In the genomic region with DNA sequence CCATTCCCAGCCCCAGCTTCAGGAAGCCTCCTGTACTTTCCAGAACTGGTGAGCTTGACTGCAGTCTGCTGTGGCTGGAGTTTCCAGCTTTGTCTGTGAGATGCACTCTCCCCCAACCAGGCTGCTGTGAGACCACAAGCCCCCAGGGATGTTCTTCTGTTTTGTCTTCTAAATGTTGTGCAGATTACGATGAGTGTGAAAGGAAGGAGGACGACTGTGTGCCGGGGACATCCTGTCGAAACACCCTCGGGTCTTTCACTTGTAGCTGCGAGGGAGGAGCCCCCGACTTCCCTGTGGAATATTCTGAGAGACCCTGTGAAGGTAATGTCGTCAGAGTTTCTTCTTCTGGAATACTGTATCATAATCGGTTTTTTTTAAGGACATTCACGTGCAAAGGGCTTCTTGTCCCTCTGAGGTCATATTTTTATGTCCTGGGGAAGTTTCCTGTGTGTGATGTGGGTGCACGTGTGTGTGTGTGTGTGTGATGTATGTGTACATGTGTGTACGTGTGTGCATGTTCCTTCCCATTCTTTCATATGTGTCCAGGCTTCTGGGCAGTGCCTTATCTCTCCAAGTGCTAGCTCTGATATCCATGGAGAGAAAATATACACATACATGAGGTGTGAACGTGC, we compare ENCODE assay signal across 1 cellular context.
TF ChIP-seq lines count a peak whose summit lies in the region.

No MANE protein-coding gene starts in this region.

TF ChIP-seq in IMR-90, 13 proteins besides CTCF, POLR2A, EP300 and RAD21 (continued from another document):
- TF ChIP-seq, protein P1, sequence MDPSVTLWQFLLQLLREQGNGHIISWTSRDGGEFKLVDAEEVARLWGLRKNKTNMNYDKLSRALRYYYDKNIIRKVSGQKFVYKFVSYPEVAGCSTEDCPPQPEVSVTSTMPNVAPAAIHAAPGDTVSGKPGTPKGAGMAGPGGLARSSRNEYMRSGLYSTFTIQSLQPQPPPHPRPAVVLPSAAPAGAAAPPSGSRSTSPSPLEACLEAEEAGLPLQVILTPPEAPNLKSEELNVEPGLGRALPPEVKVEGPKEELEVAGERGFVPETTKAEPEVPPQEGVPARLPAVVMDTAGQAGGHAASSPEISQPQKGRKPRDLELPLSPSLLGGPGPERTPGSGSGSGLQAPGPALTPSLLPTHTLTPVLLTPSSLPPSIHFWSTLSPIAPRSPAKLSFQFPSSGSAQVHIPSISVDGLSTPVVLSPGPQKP (IDR thresholded peaks at IDR 0.05; ENCODE audit: borderline replicate concordance, low read depth, low read length) = no peak
- TF ChIP-seq MAFK (IDR thresholded peaks at IDR 0.05; ENCODE audit: low read depth, low read length) (no peak), CEBPB (IDR thresholded peaks at IDR 0.05; ENCODE audit: low read depth, low read length) (no peak)
